In genomic region chr6:44629636-44630035, GRCh38 we compare ENCODE assay signal across 13 cellular contexts.
A peak's percentile ranks its signal among the peaks of the same experiment; 100 is the strongest.
DNase-seq lines count a peak whose midpoint lies in the region; ATAC-seq and TF ChIP-seq lines count a peak whose summit lies in the region.
"Had no signal": no experiment of that assay in that cellular context is flagged by ENCODE, and none has a peak within 500 bp of the region (broad histone marks: within the 10 kb centered on the region; RNA-seq: fewer than 3 reads in every experiment).

No MANE protein-coding gene starts in this region.

- H3K27me3 ChIP-seq in BLaER1 (no peaks in the 10 kb centered on the region), H7 (ENCODE audit: control insufficient read depth, insufficient read depth, low read length) (no peaks in the 10 kb centered on the region), SJCRH30 (no peaks in the 10 kb centered on the region), gastroesophageal sphincter (peaks cover 29% of the 10 kb centered on the region)

- no peak for ATAC-seq in gastroesophageal sphincter

- TF ChIP-seq POLR2A in gastroesophageal sphincter (IDR thresholded peaks at IDR 0.05) = no peak

- H3K4me3 ChIP-seq in BLaER1 (no peak overlapping the region), H7 (ENCODE audit: insufficient read depth, low read depth, low read length) (no peak overlapping the region), SJCRH30 (no peak overlapping the region), gastroesophageal sphincter (no peak overlapping the region)
- H3K4me3 ChIP-seq: PC-9 had no signal

- H3K36me3 ChIP-seq in BLaER1 = no peaks in the 10 kb centered on the region
- H3K36me3 ChIP-seq in H7 (replicated peaks; ENCODE audit: control insufficient read depth, insufficient read depth, low read length) = no peaks in the 10 kb centered on the region
- no peaks in the 10 kb centered on the region for H3K36me3 ChIP-seq in SJCRH30
- H3K36me3 ChIP-seq in gastroesophageal sphincter = no peaks in the 10 kb centered on the region

- DNase-seq in H7 (peak; percentile 46), SJCRH30 (no peak), islet precursor cell (peak; percentile 62), T-helper 1 cell (no peak), nucleus accumbens (lab: John Stamatoyannopoulos, UW) (no peak), activated T-cell treated with anti-CD3 and anti-CD28 coated beads for 4 hours (no peak)
- DNase-seq: CD4-positive, alpha-beta T cell; DMS79; NCI-H1092 treated with DMSO at 0.1 percent for 48 hours; NCI-H1694 treated with DMSO at 0.1 percent for 48 hours; PC-9 had no signal

- no peaks in the 10 kb centered on the region for H4K20me1 ChIP-seq in BLaER1

- H3K4me2 ChIP-seq in BLaER1 = 0 out of 2 replicates have a peak overlapping the region, but pooled peaks have one; percentile 18
- H3K4me2 ChIP-seq: PC-9 had no signal

- H3K27ac ChIP-seq in BLaER1 = 0 out of 2 replicates have a peak overlapping the region, but pooled peaks have one; percentile 44
- peak overlapping the region; percentile 30 for H3K27ac ChIP-seq in SJCRH30
- no peak overlapping the region for H3K27ac ChIP-seq in gastroesophageal sphincter
- H3K27ac ChIP-seq: PC-9 had no signal

- WGBS in gastroesophageal sphincter (ENCODE audit: low coverage in 1 of 2), 2 donors = 59 to 77% methylated on average over 4 to 5 of the region's 7 CpGs

- no peak overlapping the region for H3K9ac ChIP-seq in BLaER1

- H3K9me3 ChIP-seq in BLaER1 (no peaks in the 10 kb centered on the region), SJCRH30 (replicated peaks) (no peaks in the 10 kb centered on the region), gastroesophageal sphincter (no peaks in the 10 kb centered on the region)

- no peak for TF ChIP-seq EP300 in gastroesophageal sphincter (IDR thresholded peaks at IDR 0.05)

- H3K4me1 ChIP-seq in BLaER1 (peaks cover 55% of the 10 kb centered on the region), SJCRH30 (peaks cover 45% of the 10 kb centered on the region), gastroesophageal sphincter (no peaks in the 10 kb centered on the region)

- no peak for TF ChIP-seq CTCF in gastroesophageal sphincter (IDR thresholded peaks at IDR 0.05)

Comparison
In these comparisons a context has a peak if more than half of its experiments do, and no peak if none do; other contexts are left out.
1. H3K27ac ChIP-seq: peak in BLaER1 (single experiment) and SJCRH30 (single experiment); none in gastroesophageal sphincter (0 of 4).
2. DNase-seq: peak in H7 (single experiment) and islet precursor cell (single experiment); none in SJCRH30 (0 of 2), T-helper 1 cell (0 of 5), nucleus accumbens (0 of 56) and activated T-cell treated with anti-CD3 and anti-CD28 coated beads for 4 hours (single experiment).